ENCODE assay signal across 16 cellular contexts in the genomic region with DNA sequence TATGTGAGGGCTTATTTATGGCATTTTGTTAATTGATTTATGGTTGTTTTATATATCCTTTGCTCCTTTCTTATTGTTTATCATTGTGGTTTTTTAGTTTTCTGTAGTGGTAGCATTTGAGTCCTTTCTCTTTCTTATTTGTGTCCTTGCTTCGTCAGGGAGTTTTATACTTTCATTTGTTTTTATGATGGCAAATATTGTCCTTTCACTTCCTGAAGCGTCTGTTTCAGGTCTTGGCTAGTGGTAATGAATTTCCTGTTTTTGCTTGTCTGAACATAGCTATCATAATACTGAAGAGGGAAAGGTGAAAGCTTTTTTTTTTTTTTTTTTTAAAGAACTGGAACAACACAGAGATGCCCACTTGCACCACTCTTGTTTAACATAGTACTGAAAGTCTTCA.
A peak's percentile ranks its signal among the peaks of the same experiment; 100 is the strongest.
DNase-seq lines count a peak whose midpoint lies in the region; ATAC-seq and TF ChIP-seq lines count a peak whose summit lies in the region.
"Had no signal": no experiment of that assay in that cellular context is flagged by ENCODE, and none has a peak within 500 bp of the region (broad histone marks: within the 10 kb centered on the region; RNA-seq: fewer than 3 reads in every experiment).

No MANE protein-coding gene starts in this region.

- TF ChIP-seq CTCF in CD14-positive monocyte (IDR thresholded peaks at IDR 0.05), result no peak

- no peaks in the 10 kb centered on the region for H3K36me3 Mint-ChIP-seq in CD14-positive monocyte

- peaks cover 0 to 8% (median 3%) of the 10 kb centered on the region in 7 donors for H3K9me3 Mint-ChIP-seq in CD14-positive monocyte
- H3K9me3 Mint-ChIP-seq in stimulated activated naive CD8-positive, alpha-beta T cell treated with anti-CD3 and anti-CD28 coated beads, Interleukin-15, amount 100 ng/mL, for 72 hours, result peaks cover 12 to 20% of the 10 kb centered on the region in 2 donors

- ATAC-seq in GM19463 (IDR thresholded peaks at IDR 0.05; ENCODE audit: unreplicated experiment) (peak; percentile 47), HG03342 (IDR thresholded peaks at IDR 0.05; ENCODE audit: unreplicated experiment) (peak; percentile 88)
- no peak for ATAC-seq in stimulated activated naive CD8-positive, alpha-beta T cell treated with anti-CD3 and anti-CD28 coated beads, Interleukin-15, amount 100 ng/mL, for 72 hours
- ATAC-seq: K562 had no signal

- H3K27ac Mint-ChIP-seq in CD14-positive monocyte, result no peak overlapping the region
- H3K27ac Mint-ChIP-seq in stimulated activated naive CD8-positive, alpha-beta T cell treated with anti-CD3 and anti-CD28 coated beads, Interleukin-15, amount 100 ng/mL, for 72 hours, result no peak overlapping the region

- no peak overlapping the region for H3K27ac ChIP-seq in epithelial cell of prostate
- H3K27ac ChIP-seq: HL-60 had no signal

- H3K4me1 Mint-ChIP-seq in CD14-positive monocyte, result no peaks in the 10 kb centered on the region
- no peaks in the 10 kb centered on the region for H3K4me1 Mint-ChIP-seq in stimulated activated naive CD8-positive, alpha-beta T cell treated with anti-CD3 and anti-CD28 coated beads, Interleukin-15, amount 100 ng/mL, for 72 hours
- H3K4me1 Mint-ChIP-seq: central memory CD8-positive, alpha-beta T cell had no signal

- no peaks in the 10 kb centered on the region for H3K27me3 Mint-ChIP-seq in CD14-positive monocyte (ENCODE audit: low read depth in 3 of 3)
- H3K27me3 Mint-ChIP-seq in stimulated activated naive CD8-positive, alpha-beta T cell treated with anti-CD3 and anti-CD28 coated beads, Interleukin-15, amount 100 ng/mL, for 72 hours, result no peaks in the 10 kb centered on the region
- H3K27me3 Mint-ChIP-seq: central memory CD8-positive, alpha-beta T cell had no signal

- H3K4me3 Mint-ChIP-seq in CD14-positive monocyte, result no peak overlapping the region
- H3K4me3 Mint-ChIP-seq in stimulated activated naive CD8-positive, alpha-beta T cell treated with anti-CD3 and anti-CD28 coated beads, Interleukin-15, amount 100 ng/mL, for 72 hours, result no peak overlapping the region
- H3K4me3 Mint-ChIP-seq: central memory CD8-positive, alpha-beta T cell had no signal

- intact Hi-C loops in CD14-positive monocyte (cut with micrococcal nuclease), result no loop called here

- DNase-seq in DMS53 treated with DMSO at 0.1 percent for 48 hours (lab: John Stamatoyannopoulos, UW; ENCODE audit: unreplicated experiment), result peak; percentile 33
- DNase-seq in epithelial cell of prostate (ENCODE audit: low read depth, low spot score), result peak; percentile 0
- DNase-seq in kidney glomerular epithelial cell (lab: John Stamatoyannopoulos, UW), result no peak
- no peak for DNase-seq in CD14-positive monocyte (ENCODE audit: low spot score)
- no peak for DNase-seq in NCI-H2081 treated with DMSO at 0.1 percent for 48 hours (lab: John Stamatoyannopoulos, UW)
- DNase-seq in stimulated activated naive CD8-positive, alpha-beta T cell treated with anti-CD3 and anti-CD28 coated beads, Interleukin-15, amount 100 ng/mL, for 72 hours, result no peak
- DNase-seq: effector CD8-positive, alpha-beta T cell; GF-D8; midbrain; stimulated activated CD4-positive, alpha-beta T cell treated with anti-CD3 and anti-CD28 coated beads, Interleukin-15, amount 100 ng/mL, for 24 hours; T-helper 1 cell had no signal

Comparison
In these comparisons a context has a peak if more than half of its experiments do, and no peak if none do; other contexts are left out.
1. DNase-seq: peak in DMS53 treated with DMSO at 0.1 percent for 48 hours (single experiment) and epithelial cell of prostate (single experiment); none in kidney glomerular epithelial cell (single experiment), CD14-positive monocyte (single experiment), NCI-H2081 treated with DMSO at 0.1 percent for 48 hours (single experiment) and stimulated activated naive CD8-positive, alpha-beta T cell treated with anti-CD3 and anti-CD28 coated beads, Interleukin-15, amount 100 ng/mL, for 72 hours (0 of 2).